ENCODE assay signal across 8 cellular contexts in the genomic region with DNA sequence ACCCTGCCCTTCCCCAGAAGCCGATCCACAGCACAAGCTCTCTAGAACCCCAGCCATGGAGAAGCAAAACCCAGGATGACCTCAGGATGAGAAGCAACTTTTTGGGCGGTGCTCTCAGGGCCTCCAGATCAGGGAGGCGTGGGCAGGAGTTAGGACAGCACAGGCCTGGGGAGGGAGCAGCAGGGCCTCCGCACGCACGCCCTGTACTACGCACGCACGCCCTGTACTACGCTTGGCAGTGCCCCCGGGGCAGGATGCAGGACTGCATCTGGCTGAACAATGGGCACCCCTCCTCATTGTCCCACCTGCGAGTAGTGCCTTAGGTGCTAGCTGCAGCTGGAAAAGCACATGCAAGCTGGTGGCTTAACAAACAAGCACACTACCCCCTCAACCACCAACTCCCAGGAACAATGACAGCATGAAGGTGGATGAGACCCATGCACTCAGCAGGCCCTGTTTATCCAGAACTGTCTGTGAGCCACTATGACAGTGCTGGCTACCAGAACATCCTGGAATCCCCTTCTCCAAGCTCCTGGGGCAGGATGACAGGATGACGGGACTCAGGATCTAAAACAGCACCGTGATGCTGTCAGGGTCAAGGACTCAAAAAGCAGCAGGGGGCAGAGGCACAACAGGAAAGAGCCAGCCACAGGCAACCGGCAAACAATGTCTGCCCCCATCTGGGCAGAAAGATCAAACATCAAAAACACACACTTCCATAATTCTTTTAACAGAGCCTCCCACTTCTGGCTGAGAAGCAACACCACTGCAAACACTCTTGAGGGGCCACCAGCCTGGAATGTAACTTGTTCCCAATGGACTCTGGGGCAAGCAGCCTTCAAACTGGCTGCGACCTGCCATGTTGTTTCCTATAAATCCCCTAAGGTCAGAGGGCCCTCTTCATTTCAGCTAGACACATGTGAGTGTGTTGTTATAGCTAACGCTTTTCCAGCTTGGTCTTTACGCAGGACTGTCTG. TPM values are rescaled to one million over a fixed set of nuclear protein-coding genes. Genes with fewer than 3 reads are reported as not detected.
DNase-seq lines count a peak whose midpoint lies in the region; ATAC-seq and TF ChIP-seq lines count a peak whose summit lies in the region.
"Had no signal": no experiment of that assay in that cellular context is flagged by ENCODE, and none has a peak within 500 bp of the region (broad histone marks: within the 10 kb centered on the region; RNA-seq: fewer than 3 reads in every experiment).

No MANE protein-coding gene starts in this region.

- TF ChIP-seq CTCF in cardiac fibroblast (IDR thresholded peaks at IDR 0.05; ENCODE audit: low read depth, low read length): peak; percentile 31
- TF ChIP-seq CTCF in omental fat pad (IDR thresholded peaks at IDR 0.05): no peak

- H3K4me1 Mint-ChIP-seq in activated T-helper 1 cell treated with anti-CD3 and anti-CD28 coated beads, Interleukin-12 subunit alpha, Interleukin-12 subunit beta, Interleukin-2, Interleukin-4 antibody, amounts not matched to agents 30 ng/mL and 10 ng/mL and 1 ng/mL, durations not matched to agents 14 hours and 24 hours and 36 hours (ENCODE audit: low read depth): peaks cover 16% of the 10 kb centered on the region

- peaks cover 16% of the 10 kb centered on the region for H3K27me3 Mint-ChIP-seq in activated T-helper 1 cell treated with anti-CD3 and anti-CD28 coated beads, Interleukin-12 subunit alpha, Interleukin-12 subunit beta, Interleukin-2, Interleukin-4 antibody, amounts not matched to agents 30 ng/mL and 10 ng/mL and 1 ng/mL, durations not matched to agents 14 hours and 24 hours and 36 hours (ENCODE audit: insufficient read depth)

- peak; percentile 59 for DNase-seq in GM03348 (ENCODE audit: low spot score)
- DNase-seq in MV-4-11 (lab: John Stamatoyannopoulos, UW): peak; percentile 36
- peak; percentile 34 to 40 for DNase-seq in cardiac fibroblast (ENCODE audit: low read depth in 2 of 2)
- DNase-seq in omental fat pad (ENCODE audit: low spot score): no peak
- no peak for DNase-seq in activated T-helper 1 cell treated with anti-CD3 and anti-CD28 coated beads, Interleukin-12 subunit alpha, Interleukin-12 subunit beta, Interleukin-2, Interleukin-4 antibody, amounts not matched to agents 30 ng/mL and 10 ng/mL and 1 ng/mL, durations not matched to agents 14 hours and 24 hours and 36 hours (ENCODE audit: low spot score)
- DNase-seq: NCI-H1048 had no signal

- ATAC-seq in omental fat pad (ENCODE audit: low FRiP score): peak; percentile 39
- no peak for ATAC-seq in HG03139 (IDR thresholded peaks at IDR 0.05; ENCODE audit: unreplicated experiment)
- ATAC-seq in GM21390 (IDR thresholded peaks at IDR 0.05; ENCODE audit: unreplicated experiment): no peak

- no peaks in the 10 kb centered on the region for H3K9me3 Mint-ChIP-seq in activated T-helper 1 cell treated with anti-CD3 and anti-CD28 coated beads, Interleukin-12 subunit alpha, Interleukin-12 subunit beta, Interleukin-2, Interleukin-4 antibody, amounts not matched to agents 30 ng/mL and 10 ng/mL and 1 ng/mL, durations not matched to agents 14 hours and 24 hours and 36 hours

- no peak overlapping the region for H3K4me3 ChIP-seq in cardiac fibroblast (replicated peaks in 1 of 2; ENCODE audit: low read depth in 2 of 2, low read length in 2 of 2)

- no peak overlapping the region for H3K27ac Mint-ChIP-seq in activated T-helper 1 cell treated with anti-CD3 and anti-CD28 coated beads, Interleukin-12 subunit alpha, Interleukin-12 subunit beta, Interleukin-2, Interleukin-4 antibody, amounts not matched to agents 30 ng/mL and 10 ng/mL and 1 ng/mL, durations not matched to agents 14 hours and 24 hours and 36 hours

- intact Hi-C loops in activated T-helper 1 cell treated with anti-CD3 and anti-CD28 coated beads, Interleukin-12 subunit alpha, Interleukin-12 subunit beta, Interleukin-2, Interleukin-4 antibody, amounts not matched to agents 30 ng/mL and 10 ng/mL and 1 ng/mL, durations not matched to agents 14 hours and 24 hours and 36 hours (cut with micrococcal nuclease): no loop called here

- no peak overlapping the region for H3K4me3 Mint-ChIP-seq in activated T-helper 1 cell treated with anti-CD3 and anti-CD28 coated beads, Interleukin-12 subunit alpha, Interleukin-12 subunit beta, Interleukin-2, Interleukin-4 antibody, amounts not matched to agents 30 ng/mL and 10 ng/mL and 1 ng/mL, durations not matched to agents 14 hours and 24 hours and 36 hours

- H3K36me3 Mint-ChIP-seq in activated T-helper 1 cell treated with anti-CD3 and anti-CD28 coated beads, Interleukin-12 subunit alpha, Interleukin-12 subunit beta, Interleukin-2, Interleukin-4 antibody, amounts not matched to agents 30 ng/mL and 10 ng/mL and 1 ng/mL, durations not matched to agents 14 hours and 24 hours and 36 hours (ENCODE audit: low read depth): no peaks in the 10 kb centered on the region

RNA-seq across cellular contexts. Expression of a gene that starts 11.7 kb away (rescaled TPM):
- total RNA-seq in omental fat pad: 100 to 1,000 TPM in 1 of 4 donors, 10 to 100 TPM in 3; 40.0 to 102 (median 71.6) TPM
- total RNA-seq in activated T-helper 1 cell treated with anti-CD3 and anti-CD28 coated beads, Interleukin-12 subunit alpha, Interleukin-12 subunit beta, Interleukin-2, Interleukin-4 antibody, amounts not matched to agents 30 ng/mL and 10 ng/mL and 1 ng/mL, durations not matched to agents 14 hours and 24 hours and 36 hours: 0.75 and 1.3 TPM in 2 replicates

Comparison
In these comparisons a context has a peak if more than half of its experiments do, and no peak if none do; other contexts are left out.
1. DNase-seq: peak in GM03348 (single experiment), MV-4-11 (single experiment) and cardiac fibroblast (2 of 2); none in omental fat pad (single experiment) and activated T-helper 1 cell treated with anti-CD3 and anti-CD28 coated beads, Interleukin-12 subunit alpha, Interleukin-12 subunit beta, Interleukin-2, Interleukin-4 antibody, amounts not matched to agents 30 ng/mL and 10 ng/mL and 1 ng/mL, durations not matched to agents 14 hours and 24 hours and 36 hours (single experiment).
2. RNA of a gene that starts 11.7 kb away (total RNA-seq): 40.0 to 102 TPM in omental fat pad; 0.75 to 1.3 TPM in activated T-helper 1 cell treated with anti-CD3 and anti-CD28 coated beads, Interleukin-12 subunit alpha, Interleukin-12 subunit beta, Interleukin-2, Interleukin-4 antibody, amounts not matched to agents 30 ng/mL and 10 ng/mL and 1 ng/mL, durations not matched to agents 14 hours and 24 hours and 36 hours; every median in the first group is over 10 times any median in the second.